1 cellular context compared by ENCODE assay signal in genomic region chr3:12810013-12810780, GRCh38.
A peak's percentile ranks its signal among the peaks of the same experiment; 100 is the strongest.
TF ChIP-seq lines count a peak whose summit lies in the region.

No MANE protein-coding gene starts in this region.

TF ChIP-seq in K562, 482 proteins besides CTCF, POLR2A, EP300 and RAD21 (continued from another document and continues in another):
- TF ChIP-seq MGA (IDR thresholded peaks at IDR 0.05) = no peak
- TF ChIP-seq SP1 (CRISPR knock-in tag; IDR thresholded peaks at IDR 0.05) = peak; percentile 98
- TF ChIP-seq ZBED1 (IDR thresholded peaks at IDR 0.05) = no peak
- TF ChIP-seq POLR3A (IDR thresholded peaks at IDR 0.05; ENCODE audit: borderline replicate concordance, extremely low read depth, insufficient read depth, insufficient read length) = no peak
- TF ChIP-seq HNRNPH1 (optimal IDR thresholded peaks at IDR 0.05; ENCODE audit: low read depth, low read length) = no peak
- TF ChIP-seq MYNN (IDR thresholded peaks at IDR 0.05) = peak; percentile 65; the same call in 1 of the 2 replicates
- no peak for TF ChIP-seq MYNN (CRISPR knock-in tag; IDR thresholded peaks at IDR 0.05)
- no peak for TF ChIP-seq FOXK2 (conservative IDR thresholded peaks at IDR 0.05 in 1 of 2, IDR thresholded peaks at IDR 0.05 in 1 of 2; ENCODE audit: low read depth in 2 of 2)
- no peak for TF ChIP-seq PRDM10 (IDR thresholded peaks at IDR 0.05; ENCODE audit: partially characterized antibody)
- TF ChIP-seq MAFF (IDR thresholded peaks at IDR 0.05; ENCODE audit: low read length) = no peak
- peak; percentile 72 for TF ChIP-seq CCNT2 (IDR thresholded peaks at IDR 0.05; ENCODE audit: borderline replicate concordance, extremely low read depth, insufficient read length, low read depth, low read length)
- no peak for TF ChIP-seq HBP1 (CRISPR knock-in tag; IDR thresholded peaks at IDR 0.05)
- TF ChIP-seq MYC (IDR thresholded peaks at IDR 0.05; ENCODE audit: low read depth, low read length) = peak; percentile 49; the same call in 1 of the 2 replicates
- TF ChIP-seq MYC (CRISPR knock-in tag; IDR thresholded peaks at IDR 0.05; ENCODE audit: borderline replicate concordance, low read depth) = no peak
- no peak for TF ChIP-seq YY1 (IDR thresholded peaks at IDR 0.05; ENCODE audit: borderline replicate concordance in 1 of 3, control insufficient read depth in 1 of 3, extremely low read depth in 1 of 3, insufficient read depth in 3 of 3, insufficient read length in 1 of 3, insufficient replicate concordance in 2 of 3, low read depth in 1 of 3, low read length in 2 of 3)
- TF ChIP-seq NR4A1 (CRISPR knock-in tag; IDR thresholded peaks at IDR 0.05) = no peak
- TF ChIP-seq NR4A1 (tag; IDR thresholded peaks at IDR 0.05) = peak; percentile 92
- no peak for TF ChIP-seq FOXJ2 (tag; IDR thresholded peaks at IDR 0.05)
- no peak for TF ChIP-seq HOXB6 (CRISPR knock-in tag; IDR thresholded peaks at IDR 0.05; ENCODE audit: borderline replicate concordance)
- TF ChIP-seq ZBTB17 (CRISPR knock-in tag; IDR thresholded peaks at IDR 0.05) = no peak; the same call in 1 of the 2 replicates
- TF ChIP-seq ZMIZ1 (IDR thresholded peaks at IDR 0.05; ENCODE audit: low read depth in 2 of 2, low read length in 2 of 2) = 0 out of 4 replicates have a peak, but pooled peaks of 1 of the 2 experiments have one; percentile 54
- no peak for TF ChIP-seq CAMTA2 (CRISPR knock-in tag; conservative IDR thresholded peaks at IDR 0.05)
- TF ChIP-seq NRF1 (conservative IDR thresholded peaks at IDR 0.05 in 1 of 2, IDR thresholded peaks at IDR 0.05 in 1 of 2) = peak; percentile 88 to 90
- no peak for TF ChIP-seq BCL6 (CRISPR knock-in tag; IDR thresholded peaks at IDR 0.05)
- no peak for TF ChIP-seq ZNF699 (CRISPR knock-in tag; IDR thresholded peaks at IDR 0.05; ENCODE audit: insufficient replicate concordance)
- no peak for TF ChIP-seq ZNF551 (CRISPR knock-in tag; IDR thresholded peaks at IDR 0.05)
- TF ChIP-seq C11orf30 (IDR thresholded peaks at IDR 0.05; ENCODE audit: low read depth) = no peak
- TF ChIP-seq GABPB1 (CRISPR knock-in tag; IDR thresholded peaks at IDR 0.05) = peak; percentile 60
- no peak for TF ChIP-seq SMARCB1 (IDR thresholded peaks at IDR 0.05; ENCODE audit: insufficient read length, low read depth)
- TF ChIP-seq HNRNPK (IDR thresholded peaks at IDR 0.05; ENCODE audit: low read depth, low read length, poor library complexity, severe bottlenecking) = peak; percentile 87
- TF ChIP-seq RCOR1 (IDR thresholded peaks at IDR 0.05; ENCODE audit: borderline replicate concordance in 1 of 2, low read depth in 2 of 2, low read length in 2 of 2) = no peak; a peak in 1 of 4 replicates
